ENCODE assay signal across 1 cellular context in the genomic region with DNA sequence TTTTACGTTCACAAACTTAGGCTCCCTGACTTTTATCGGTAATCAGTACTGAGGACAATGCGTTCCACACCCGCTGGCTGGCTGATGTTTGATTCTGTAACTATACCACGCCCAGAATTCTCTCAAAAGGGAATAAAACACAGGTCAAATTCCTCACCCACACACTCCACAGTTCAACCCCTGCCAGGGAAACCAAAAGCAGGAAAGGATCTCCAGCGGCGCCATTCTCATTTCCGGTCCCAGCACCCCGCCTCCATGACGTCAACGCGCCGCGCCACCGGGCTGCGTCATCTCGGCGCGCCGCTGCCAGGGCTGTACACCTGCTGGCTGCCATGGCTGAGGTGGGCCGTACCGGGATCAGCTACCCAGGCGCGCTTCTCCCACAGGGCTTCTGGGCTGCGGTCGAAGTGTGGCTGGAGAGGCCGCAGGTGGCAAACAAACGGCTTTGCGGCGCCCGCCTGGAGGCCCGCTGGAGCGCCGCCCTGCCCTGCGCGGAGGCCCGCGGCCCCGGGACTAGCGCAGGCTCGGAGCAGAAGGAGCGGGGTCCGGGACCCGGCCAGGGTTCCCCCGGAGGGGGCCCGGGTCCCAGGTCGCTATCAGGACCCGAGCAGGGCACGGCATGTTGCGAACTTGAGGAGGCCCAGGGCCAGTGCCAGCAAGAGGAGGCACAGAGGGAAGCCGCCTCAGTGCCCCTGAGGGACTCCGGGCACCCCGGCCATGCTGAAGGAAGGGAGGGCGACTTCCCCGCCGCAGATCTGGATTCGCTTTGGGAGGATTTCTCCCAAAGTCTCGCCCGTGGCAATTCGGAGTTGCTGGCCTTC.
TF ChIP-seq lines count a peak whose summit lies in the region.

ACOX3 (minus strand) TSS at position 233 of the 821 bp plus-strand sequence. CDS start 24,202 bp downstream, outside the sequence.
TRMT44 (plus strand) TSS at position 287 of the 821 bp plus-strand sequence; CDS start at position 333, 46 bp downstream.

TF ChIP-seq in K562, 482 proteins besides CTCF, POLR2A, EP300 and RAD21 (continued from another document and continues in another):
- TF ChIP-seq, protein P1, sequence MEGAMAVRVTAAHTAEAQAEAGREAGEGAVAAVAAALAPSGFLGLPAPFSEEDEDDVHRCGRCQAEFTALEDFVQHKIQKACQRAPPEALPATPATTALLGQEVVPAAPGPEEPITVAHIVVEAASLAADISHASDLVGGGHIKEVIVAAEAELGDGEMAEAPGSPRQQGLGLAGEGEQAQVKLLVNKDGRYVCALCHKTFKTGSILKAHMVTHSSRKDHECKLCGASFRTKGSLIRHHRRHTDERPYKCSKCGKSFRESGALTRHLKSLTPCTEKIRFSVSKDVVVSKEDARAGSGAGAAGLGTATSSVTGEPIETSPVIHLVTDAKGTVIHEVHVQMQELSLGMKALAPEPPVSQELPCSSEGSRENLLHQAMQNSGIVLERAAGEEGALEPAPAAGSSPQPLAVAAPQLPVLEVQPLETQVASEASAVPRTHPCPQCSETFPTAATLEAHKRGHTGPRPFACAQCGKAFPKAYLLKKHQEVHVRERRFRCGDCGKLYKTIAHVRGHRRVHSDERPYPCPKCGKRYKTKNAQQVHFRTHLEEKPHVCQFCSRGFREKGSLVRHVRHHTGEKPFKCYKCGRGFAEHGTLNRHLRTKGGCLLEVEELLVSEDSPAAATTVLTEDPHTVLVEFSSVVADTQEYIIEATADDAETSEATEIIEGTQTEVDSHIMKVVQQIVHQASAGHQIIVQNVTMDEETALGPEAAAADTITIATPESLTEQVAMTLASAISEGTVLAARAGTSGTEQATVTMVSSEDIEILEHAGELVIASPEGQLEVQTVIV (CRISPR knock-in tag; IDR thresholded peaks at IDR 0.05; ENCODE audit: borderline replicate concordance): no peak
- TF ChIP-seq TAF9B (IDR thresholded peaks at IDR 0.05; ENCODE audit: partially characterized antibody) (peak; percentile 77), BRF1 (IDR thresholded peaks at IDR 0.05; ENCODE audit: borderline replicate concordance, extremely low read depth, insufficient read length) (no peak), NR4A1 (CRISPR knock-in tag; IDR thresholded peaks at IDR 0.05) (no peak), NR4A1 (tag; IDR thresholded peaks at IDR 0.05) (no peak), OTX1 (CRISPR knock-in tag; IDR thresholded peaks at IDR 0.05) (no peak), KDM2B (CRISPR knock-in tag; IDR thresholded peaks at IDR 0.05) (no peak), RUNX1 (IDR thresholded peaks at IDR 0.05; ENCODE audit: low read depth) (no peak), NEUROD1 (IDR thresholded peaks at IDR 0.05; ENCODE audit: borderline replicate concordance, low read depth, low read length, partially characterized antibody) (no peak), SIN3A (IDR thresholded peaks at IDR 0.05; ENCODE audit: borderline replicate concordance in 2 of 2, control insufficient read depth in 1 of 2, low read depth in 2 of 2, low read length in 2 of 2) (peak; percentile 98 to 99), FOXJ2 (tag; IDR thresholded peaks at IDR 0.05) (no peak), ZNF212 (CRISPR knock-in tag; IDR thresholded peaks at IDR 0.05) (no peak), HMBOX1 (IDR thresholded peaks at IDR 0.05) (no peak), HNRNPK (IDR thresholded peaks at IDR 0.05; ENCODE audit: low read depth, low read length, poor library complexity, severe bottlenecking) (no peak), MAX (CRISPR knock-in tag; IDR thresholded peaks at IDR 0.05) (peak; percentile 61; the same call in 1 of the 2 replicates), GTF2B (IDR thresholded peaks at IDR 0.05; ENCODE audit: extremely low read depth, insufficient read length) (no peak), E2F1 (CRISPR knock-in tag; IDR thresholded peaks at IDR 0.05) (no peak; the same call in 1 of the 2 replicates), BRD9 (IDR thresholded peaks at IDR 0.05; ENCODE audit: low read depth, partially characterized antibody) (no peak), NR2C1 (IDR thresholded peaks at IDR 0.05) (no peak), NR2C1 (tag; IDR thresholded peaks at IDR 0.05) (no peak), SMAD4 (CRISPR knock-in tag; conservative IDR thresholded peaks at IDR 0.05) (no peak; the same call in 1 of the 2 replicates), BMI1 (IDR thresholded peaks at IDR 0.05; ENCODE audit: low read length) (no peak), MCM5 (IDR thresholded peaks at IDR 0.05; ENCODE audit: low read depth) (no peak), ZHX1 (conservative IDR thresholded peaks at IDR 0.05; ENCODE audit: low read length) (peak; percentile 77; the same call in 1 of the 2 replicates), ZNF232 (CRISPR knock-in tag; IDR thresholded peaks at IDR 0.05) (peak; percentile 53; the same call in 1 of the 2 replicates), REST (CRISPR knock-in tag; IDR thresholded peaks at IDR 0.05; ENCODE audit: low read depth) (peak; percentile 60; the same call in 1 of the 2 replicates), ZNF41 (CRISPR knock-in tag; conservative IDR thresholded peaks at IDR 0.05) (no peak), TCF3 (CRISPR knock-in tag; IDR thresholded peaks at IDR 0.05) (no peak), ZNF224 (CRISPR knock-in tag; IDR thresholded peaks at IDR 0.05) (no peak), LARP7 (IDR thresholded peaks at IDR 0.05) (no peak), BCL6 (CRISPR knock-in tag; IDR thresholded peaks at IDR 0.05) (no peak), TAF1 (IDR thresholded peaks at IDR 0.05; ENCODE audit: control insufficient read depth, extremely low read depth, insufficient read depth, low read length, severe bottlenecking) (peak; percentile 81), BHLHE40 (IDR thresholded peaks at IDR 0.05; ENCODE audit: low read length) (no peak), XRCC3 (IDR thresholded peaks at IDR 0.05) (no peak), ZNF77 (CRISPR knock-in tag; IDR thresholded peaks at IDR 0.05) (no peak), BCOR (IDR thresholded peaks at IDR 0.05) (no peak)
- TF ChIP-seq, protein P2, sequence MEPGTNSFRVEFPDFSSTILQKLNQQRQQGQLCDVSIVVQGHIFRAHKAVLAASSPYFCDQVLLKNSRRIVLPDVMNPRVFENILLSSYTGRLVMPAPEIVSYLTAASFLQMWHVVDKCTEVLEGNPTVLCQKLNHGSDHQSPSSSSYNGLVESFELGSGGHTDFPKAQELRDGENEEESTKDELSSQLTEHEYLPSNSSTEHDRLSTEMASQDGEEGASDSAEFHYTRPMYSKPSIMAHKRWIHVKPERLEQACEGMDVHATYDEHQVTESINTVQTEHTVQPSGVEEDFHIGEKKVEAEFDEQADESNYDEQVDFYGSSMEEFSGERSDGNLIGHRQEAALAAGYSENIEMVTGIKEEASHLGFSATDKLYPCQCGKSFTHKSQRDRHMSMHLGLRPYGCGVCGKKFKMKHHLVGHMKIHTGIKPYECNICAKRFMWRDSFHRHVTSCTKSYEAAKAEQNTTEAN (CRISPR knock-in tag; IDR thresholded peaks at IDR 0.05): no peak
- TF ChIP-seq, protein P3, sequence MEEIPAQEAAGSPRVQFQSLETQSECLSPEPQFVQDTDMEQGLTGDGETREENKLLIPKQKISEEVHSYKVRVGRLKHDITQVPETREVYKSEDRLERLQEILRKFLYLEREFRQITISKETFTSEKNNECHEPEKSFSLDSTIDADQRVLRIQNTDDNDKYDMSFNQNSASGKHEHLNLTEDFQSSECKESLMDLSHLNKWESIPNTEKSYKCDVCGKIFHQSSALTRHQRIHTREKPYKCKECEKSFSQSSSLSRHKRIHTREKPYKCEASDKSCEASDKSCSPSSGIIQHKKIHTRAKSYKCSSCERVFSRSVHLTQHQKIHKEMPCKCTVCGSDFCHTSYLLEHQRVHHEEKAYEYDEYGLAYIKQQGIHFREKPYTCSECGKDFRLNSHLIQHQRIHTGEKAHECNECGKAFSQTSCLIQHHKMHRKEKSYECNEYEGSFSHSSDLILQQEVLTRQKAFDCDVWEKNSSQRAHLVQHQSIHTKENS (CRISPR knock-in tag; IDR thresholded peaks at IDR 0.05): no peak
- TF ChIP-seq, protein P4, sequence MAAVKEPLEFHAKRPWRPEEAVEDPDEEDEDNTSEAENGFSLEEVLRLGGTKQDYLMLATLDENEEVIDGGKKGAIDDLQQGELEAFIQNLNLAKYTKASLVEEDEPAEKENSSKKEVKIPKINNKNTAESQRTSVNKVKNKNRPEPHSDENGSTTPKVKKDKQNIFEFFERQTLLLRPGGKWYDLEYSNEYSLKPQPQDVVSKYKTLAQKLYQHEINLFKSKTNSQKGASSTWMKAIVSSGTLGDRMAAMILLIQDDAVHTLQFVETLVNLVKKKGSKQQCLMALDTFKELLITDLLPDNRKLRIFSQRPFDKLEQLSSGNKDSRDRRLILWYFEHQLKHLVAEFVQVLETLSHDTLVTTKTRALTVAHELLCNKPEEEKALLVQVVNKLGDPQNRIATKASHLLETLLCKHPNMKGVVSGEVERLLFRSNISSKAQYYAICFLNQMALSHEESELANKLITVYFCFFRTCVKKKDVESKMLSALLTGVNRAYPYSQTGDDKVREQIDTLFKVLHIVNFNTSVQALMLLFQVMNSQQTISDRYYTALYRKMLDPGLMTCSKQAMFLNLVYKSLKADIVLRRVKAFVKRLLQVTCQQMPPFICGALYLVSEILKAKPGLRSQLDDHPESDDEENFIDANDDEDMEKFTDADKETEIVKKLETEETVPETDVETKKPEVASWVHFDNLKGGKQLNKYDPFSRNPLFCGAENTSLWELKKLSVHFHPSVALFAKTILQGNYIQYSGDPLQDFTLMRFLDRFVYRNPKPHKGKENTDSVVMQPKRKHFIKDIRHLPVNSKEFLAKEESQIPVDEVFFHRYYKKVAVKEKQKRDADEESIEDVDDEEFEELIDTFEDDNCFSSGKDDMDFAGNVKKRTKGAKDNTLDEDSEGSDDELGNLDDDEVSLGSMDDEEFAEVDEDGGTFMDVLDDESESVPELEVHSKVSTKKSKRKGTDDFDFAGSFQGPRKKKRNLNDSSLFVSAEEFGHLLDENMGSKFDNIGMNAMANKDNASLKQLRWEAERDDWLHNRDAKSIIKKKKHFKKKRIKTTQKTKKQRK (IDR thresholded peaks at IDR 0.05; ENCODE audit: borderline replicate concordance, low read depth, low read length): no peak; the same call in 1 of the 2 replicates
